Comparison of ENCODE assay signal across 1 cellular context in genomic region chr6:145214570-145214969, GRCh38.
TF ChIP-seq lines count a peak whose summit lies in the region.

No MANE protein-coding gene starts in this region.

TF ChIP-seq in GM23338, 12 proteins besides CTCF, POLR2A, EP300 and RAD21 (continued from another document):
- TF ChIP-seq ETS1 (IDR thresholded peaks at IDR 0.05) (no peak), EZH2 (IDR thresholded peaks at IDR 0.05; ENCODE audit: low read depth, unreplicated experiment) (no peak), JUNB (IDR thresholded peaks at IDR 0.05; ENCODE audit: unreplicated experiment) (no peak), ZNF331 (CRISPR knock-in tag; IDR thresholded peaks at IDR 0.05; ENCODE audit: low read depth) (no peak), CREB1 (CRISPR knock-in tag; IDR thresholded peaks at IDR 0.05; ENCODE audit: low read depth) (no peak)
